ENCODE assay signal across 8 cellular contexts in the genomic region with DNA sequence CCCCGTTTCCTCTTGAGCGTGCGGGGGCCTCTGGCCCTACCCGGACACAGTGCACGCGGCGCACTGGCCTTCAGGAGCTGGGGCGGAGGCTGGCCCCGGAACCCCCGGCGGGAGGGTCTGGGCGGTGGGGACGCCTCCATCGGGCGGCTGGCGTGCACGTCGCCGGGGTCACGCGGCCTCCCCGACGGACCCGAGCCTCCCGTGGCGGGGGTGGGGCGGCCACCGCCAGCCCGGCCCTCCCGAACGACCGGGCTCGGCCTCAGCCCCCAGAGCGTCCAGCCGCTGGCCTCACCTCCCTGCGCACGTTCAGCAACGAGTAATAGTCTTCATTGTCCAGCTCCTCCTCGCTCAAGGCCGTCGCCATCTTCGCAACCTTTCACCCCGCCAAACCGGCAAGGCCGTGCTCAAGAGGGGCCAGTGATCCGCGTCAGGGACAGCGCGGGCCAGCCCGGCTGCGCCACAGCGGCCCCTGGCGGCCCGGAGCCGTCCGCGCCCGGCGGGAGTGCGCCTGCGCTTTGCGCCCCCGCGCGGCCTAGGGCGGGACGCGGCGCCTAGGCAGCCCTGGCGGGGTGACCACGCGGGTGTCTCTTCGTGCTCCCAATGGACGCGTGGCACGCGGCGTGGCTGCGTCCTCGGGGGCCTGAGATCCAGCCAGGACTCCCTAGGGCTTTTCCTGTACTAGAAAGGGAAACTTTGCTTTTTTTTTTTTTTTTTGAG. TPM values are rescaled to one million over a fixed set of nuclear protein-coding genes. Genes with fewer than 3 reads are reported as not detected.
A peak's percentile ranks its signal among the peaks of the same experiment; 100 is the strongest.
DNase-seq lines count a peak whose midpoint lies in the region; ATAC-seq and TF ChIP-seq lines count a peak whose summit lies in the region.

A gene with protein sequence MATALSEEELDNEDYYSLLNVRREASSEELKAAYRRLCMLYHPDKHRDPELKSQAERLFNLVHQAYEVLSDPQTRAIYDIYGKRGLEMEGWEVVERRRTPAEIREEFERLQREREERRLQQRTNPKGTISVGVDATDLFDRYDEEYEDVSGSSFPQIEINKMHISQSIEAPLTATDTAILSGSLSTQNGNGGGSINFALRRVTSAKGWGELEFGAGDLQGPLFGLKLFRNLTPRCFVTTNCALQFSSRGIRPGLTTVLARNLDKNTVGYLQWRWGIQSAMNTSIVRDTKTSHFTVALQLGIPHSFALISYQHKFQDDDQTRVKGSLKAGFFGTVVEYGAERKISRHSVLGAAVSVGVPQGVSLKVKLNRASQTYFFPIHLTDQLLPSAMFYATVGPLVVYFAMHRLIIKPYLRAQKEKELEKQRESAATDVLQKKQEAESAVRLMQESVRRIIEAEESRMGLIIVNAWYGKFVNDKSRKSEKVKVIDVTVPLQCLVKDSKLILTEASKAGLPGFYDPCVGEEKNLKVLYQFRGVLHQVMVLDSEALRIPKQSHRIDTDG (minus strand): TSS at position 380 of the 717 bp plus-strand sequence. CDS start 16 bp downstream, at position 364.

- peak within 1 kb of the TSS; percentile 66 for H3K27ac ChIP-seq in GM23248

- WGBS in GM23248 (ENCODE audit: low coverage in 1 of 2, low lambda C conversion rate in 2 of 2, missing lambda C conversion rate in 2 of 2), 2 experiments, result 1% methylated on average over 61 to 72 of the region's 80 CpGs

- peak; percentile 34 for TF ChIP-seq CTCF in fibroblast of pulmonary artery (IDR thresholded peaks at IDR 0.05; ENCODE audit: low read length, missing control alignments)

- H3K36me3 ChIP-seq in GM23248 (ENCODE audit: low read depth), result no peaks in the 10 kb centered on the region

- H3K4me3 Mint-ChIP-seq in activated T-helper 2 cell treated with anti-CD3 and anti-CD28 coated beads, Interferon-gamma antibody, Interleukin-2, Interleukin-4, amounts not matched to agents 10 μg/mL and 5 μg/mL and 100 μg/mL, durations not matched to agents 14 hours and 24 hours and 36 hours (ENCODE audit: low read depth), result peak within 1 kb of the TSS; percentile 91
- H3K4me3 Mint-ChIP-seq in natural killer cell treated with Interleukin-12 subunit alpha and Interleukin-12 subunit beta and Interleukin-15 and Interleukin-18, amount 100 ng/mL, for 72 hours, result peak within 1 kb of the TSS; percentile 92

- peaks cover 21% of the 10 kb centered on the region for H3K4me1 Mint-ChIP-seq in activated T-helper 2 cell treated with anti-CD3 and anti-CD28 coated beads, Interferon-gamma antibody, Interleukin-2, Interleukin-4, amounts not matched to agents 10 μg/mL and 5 μg/mL and 100 μg/mL, durations not matched to agents 14 hours and 24 hours and 36 hours (ENCODE audit: low read depth)
- H3K4me1 Mint-ChIP-seq in natural killer cell treated with Interleukin-12 subunit alpha and Interleukin-12 subunit beta and Interleukin-15 and Interleukin-18, amount 100 ng/mL, for 72 hours (ENCODE audit: low read depth in 2 of 2), result peaks cover 23 to 32% of the 10 kb centered on the region in 2 donors

- peak within 1 kb of the TSS; percentile 94 for H3K9ac ChIP-seq in GM23248

- in situ Hi-C loops in GM23248 (cut with MboI), result loop anchor here (25.0 kb wide), 2 partner anchors 186 to 936 kb away; no protein-coding TSS in a partner anchor

- H3K27me3 Mint-ChIP-seq in activated T-helper 2 cell treated with anti-CD3 and anti-CD28 coated beads, Interferon-gamma antibody, Interleukin-2, Interleukin-4, amounts not matched to agents 10 μg/mL and 5 μg/mL and 100 μg/mL, durations not matched to agents 14 hours and 24 hours and 36 hours (ENCODE audit: low read depth), result no peaks in the 10 kb centered on the region
- no peaks in the 10 kb centered on the region for H3K27me3 Mint-ChIP-seq in natural killer cell treated with Interleukin-12 subunit alpha and Interleukin-12 subunit beta and Interleukin-15 and Interleukin-18, amount 100 ng/mL, for 72 hours

- peak within 1 kb of the TSS; percentile 96 for H3K27ac Mint-ChIP-seq in activated T-helper 2 cell treated with anti-CD3 and anti-CD28 coated beads, Interferon-gamma antibody, Interleukin-2, Interleukin-4, amounts not matched to agents 10 μg/mL and 5 μg/mL and 100 μg/mL, durations not matched to agents 14 hours and 24 hours and 36 hours
- peak within 1 kb of the TSS; percentile 77 to 79 for H3K27ac Mint-ChIP-seq in natural killer cell treated with Interleukin-12 subunit alpha and Interleukin-12 subunit beta and Interleukin-15 and Interleukin-18, amount 100 ng/mL, for 72 hours

- intact Hi-C loops in activated T-helper 2 cell treated with anti-CD3 and anti-CD28 coated beads, Interferon-gamma antibody, Interleukin-2, Interleukin-4, amounts not matched to agents 10 μg/mL and 5 μg/mL and 100 μg/mL, durations not matched to agents 14 hours and 24 hours and 36 hours (cut with micrococcal nuclease), result no loop called here

- H3K36me3 Mint-ChIP-seq in activated T-helper 2 cell treated with anti-CD3 and anti-CD28 coated beads, Interferon-gamma antibody, Interleukin-2, Interleukin-4, amounts not matched to agents 10 μg/mL and 5 μg/mL and 100 μg/mL, durations not matched to agents 14 hours and 24 hours and 36 hours (ENCODE audit: low read depth), result no peaks in the 10 kb centered on the region
- H3K36me3 Mint-ChIP-seq in natural killer cell treated with Interleukin-12 subunit alpha and Interleukin-12 subunit beta and Interleukin-15 and Interleukin-18, amount 100 ng/mL, for 72 hours, result no peaks in the 10 kb centered on the region

- H3K4me1 ChIP-seq in GM23248 (ENCODE audit: insufficient read depth), result peaks cover 7% of the 10 kb centered on the region

- H3K4me3 ChIP-seq in GM23248, result peak within 1 kb of the TSS; percentile 82
- peak within 1 kb of the TSS; percentile 96 for H3K4me3 ChIP-seq in fibroblast of pulmonary artery (replicated peaks; ENCODE audit: low read depth, low read length)

- no peaks in the 10 kb centered on the region for H4K20me1 ChIP-seq in GM23248 (ENCODE audit: insufficient read depth)

- ATAC-seq in natural killer cell treated with Interleukin-12 subunit alpha and Interleukin-12 subunit beta and Interleukin-15 and Interleukin-18, amount 100 ng/mL, for 72 hours, result peak; percentile 97 to 99
- ATAC-seq in stimulated activated naive CD8-positive, alpha-beta T cell treated with anti-CD3 and anti-CD28 coated beads, Interleukin-15, Interleukin-2, amounts not matched to agents 100 U/mL and 50 U/mL, for 24 hours, result peak; percentile 97

- DNase-seq in EL (peak; percentile 87), GM23248 (peak; percentile 95), Kasumi-1 (lab: John Stamatoyannopoulos, UW) (peak; percentile 79 to 81), RPMI8226 (peak; percentile 96), fibroblast of pulmonary artery (ENCODE audit: low read depth) (peak; percentile 91)
- DNase-seq in activated T-helper 2 cell treated with anti-CD3 and anti-CD28 coated beads, Interferon-gamma antibody, Interleukin-2, Interleukin-4, amounts not matched to agents 10 μg/mL and 5 μg/mL and 100 μg/mL, durations not matched to agents 14 hours and 24 hours and 36 hours (ENCODE audit: low spot score), result peak; percentile 88
- DNase-seq in natural killer cell treated with Interleukin-12 subunit alpha and Interleukin-12 subunit beta and Interleukin-15 and Interleukin-18, amount 100 ng/mL, for 72 hours (ENCODE audit: low spot score), result peak; percentile 93
- DNase-seq in stimulated activated naive CD8-positive, alpha-beta T cell treated with anti-CD3 and anti-CD28 coated beads, Interleukin-15, Interleukin-2, amounts not matched to agents 100 U/mL and 50 U/mL, for 24 hours, result peak; percentile 91

- peak within 1 kb of the TSS; percentile 87 for H2AFZ ChIP-seq in GM23248

- no peaks in the 10 kb centered on the region for H3K9me2 ChIP-seq in GM23248 (ENCODE audit: insufficient read depth)

- no peaks in the 10 kb centered on the region for H3K9me3 ChIP-seq in GM23248 (ENCODE audit: low read depth)

- no peaks in the 10 kb centered on the region for H3F3A ChIP-seq in GM23248 (ENCODE audit: insufficient read depth)

- peaks cover 4% of the 10 kb centered on the region for H3K9me3 Mint-ChIP-seq in activated T-helper 2 cell treated with anti-CD3 and anti-CD28 coated beads, Interferon-gamma antibody, Interleukin-2, Interleukin-4, amounts not matched to agents 10 μg/mL and 5 μg/mL and 100 μg/mL, durations not matched to agents 14 hours and 24 hours and 36 hours
- no peaks in the 10 kb centered on the region for H3K9me3 Mint-ChIP-seq in natural killer cell treated with Interleukin-12 subunit alpha and Interleukin-12 subunit beta and Interleukin-15 and Interleukin-18, amount 100 ng/mL, for 72 hours

- H3K27me3 ChIP-seq in GM23248 (replicated peaks; ENCODE audit: insufficient read depth), result no peaks in the 10 kb centered on the region

- peaks cover 50% of the 10 kb centered on the region for H3K79me2 ChIP-seq in GM23248 (ENCODE audit: insufficient read depth)

- H3K4me2 ChIP-seq in GM23248 (ENCODE audit: unreplicated experiment), result peak within 1 kb of the TSS; percentile 74

RNA-seq across cellular contexts. Expression of the gene that starts here (rescaled TPM):
- total RNA-seq in GM23248 (2014; rRNA removed; shearing (Covaris generic)), result 23.4 and 28.9 TPM in 2 replicates
- 40.6 and 46.9 TPM in 2 replicates for polyA plus RNA-seq in GM23248 (2016; fragmentation: Nextera tagmentation; extraction: Ambion mirVana)
- 69.6 and 74.0 TPM in 2 replicates for total RNA-seq in activated T-helper 2 cell treated with anti-CD3 and anti-CD28 coated beads, Interferon-gamma antibody, Interleukin-2, Interleukin-4, amounts not matched to agents 10 μg/mL and 5 μg/mL and 100 μg/mL, durations not matched to agents 14 hours and 24 hours and 36 hours
- total RNA-seq in natural killer cell treated with Interleukin-12 subunit alpha and Interleukin-12 subunit beta and Interleukin-15 and Interleukin-18, amount 100 ng/mL, for 72 hours, result 10 to 100 TPM; 60.7 to 96.8 TPM

Comparison
In these comparisons a context has a peak if more than half of its experiments do, and no peak if none do; other contexts are left out.
1. Peak in every context shown above with its lines: DNase-seq, ATAC-seq, H3K4me3 ChIP-seq and H3K27ac ChIP-seq.